Comparison of ENCODE assay signal across 20 cellular contexts in genomic region chr6:5990776-5991175, GRCh38. TPM values are rescaled to one million over a fixed set of nuclear protein-coding genes. Genes with fewer than 3 reads are reported as not detected.
"Had no signal": no experiment of that assay in that cellular context is flagged by ENCODE, and none has a peak within 500 bp of the region (broad histone marks: within the 10 kb centered on the region; RNA-seq: fewer than 3 reads in every experiment).

No MANE protein-coding gene starts in this region.

- H3K27ac ChIP-seq: colonic mucosa, lower lobe of right lung, neural progenitor cell, prostate gland, right atrium auricular region, testis, tibial artery had no signal

- H3K9ac ChIP-seq: neural progenitor cell had no signal

- H3K9me3 ChIP-seq: colonic mucosa, lower lobe of right lung, prostate gland, right atrium auricular region, spleen, testis, tibial artery had no signal

- H2AFZ ChIP-seq: neural progenitor cell had no signal

- DNase-seq: colonic mucosa; dermis blood vessel endothelial cell; effector memory CD8-positive, alpha-beta T cell; erythroblast; head of caudate nucleus; left ventricle myocardium superior; lower lobe of right lung; naive B cell; spleen; stimulated activated CD4-positive, alpha-beta T cell treated with anti-CD3 and anti-CD28 coated beads, Interleukin-4, amount 100 ng/mL, for 4 hours; stimulated activated naive CD8-positive, alpha-beta T cell treated with anti-CD3 and anti-CD28 coated beads, Interleukin-15, Interleukin-2, amounts not matched to agents 100 U/mL and 50 U/mL, for 24 hours; substantia nigra; testis; tibial artery had no signal

- H3K36me3 ChIP-seq: colonic mucosa, lower lobe of right lung, neural progenitor cell, prostate gland, right atrium auricular region, spleen, tibial artery had no signal

- H3K4me1 ChIP-seq: colonic mucosa, prostate gland had no signal

- H3K4me3 ChIP-seq: colonic mucosa, lower lobe of right lung, neural progenitor cell, prostate gland, right atrium auricular region, skin epidermis, spleen, testis, tibial artery had no signal

- H3K4me2 ChIP-seq: neural progenitor cell had no signal

RNA-seq across cellular contexts. Expression of gene NRN1, which starts 15.9 kb away (rescaled TPM):
- total RNA-seq: fibroblast of villous mesenchyme, osteocyte had no signal
